Comparison of ENCODE assay signal across 1 cellular context in genomic region chr10:97689637-97690036, GRCh38.
A peak's percentile ranks its signal among the peaks of the same experiment; 100 is the strongest.
TF ChIP-seq lines count a peak whose summit lies in the region.

No MANE protein-coding gene starts in this region.

TF ChIP-seq in K562, 482 proteins besides CTCF, POLR2A, EP300 and RAD21 (continued from another document and continues in another):
- TF ChIP-seq PCBP2 (IDR thresholded peaks at IDR 0.05; ENCODE audit: low read depth, low read length, poor library complexity, severe bottlenecking): no peak
- TF ChIP-seq ZNF589 (CRISPR knock-in tag; IDR thresholded peaks at IDR 0.05; ENCODE audit: low read depth): peak; percentile 89; the same call in 1 of the 2 replicates
- TF ChIP-seq BRD9 (IDR thresholded peaks at IDR 0.05; ENCODE audit: low read depth, partially characterized antibody): no peak
- TF ChIP-seq ZBTB17 (CRISPR knock-in tag; IDR thresholded peaks at IDR 0.05): peak; percentile 71
- TF ChIP-seq, protein P1, sequence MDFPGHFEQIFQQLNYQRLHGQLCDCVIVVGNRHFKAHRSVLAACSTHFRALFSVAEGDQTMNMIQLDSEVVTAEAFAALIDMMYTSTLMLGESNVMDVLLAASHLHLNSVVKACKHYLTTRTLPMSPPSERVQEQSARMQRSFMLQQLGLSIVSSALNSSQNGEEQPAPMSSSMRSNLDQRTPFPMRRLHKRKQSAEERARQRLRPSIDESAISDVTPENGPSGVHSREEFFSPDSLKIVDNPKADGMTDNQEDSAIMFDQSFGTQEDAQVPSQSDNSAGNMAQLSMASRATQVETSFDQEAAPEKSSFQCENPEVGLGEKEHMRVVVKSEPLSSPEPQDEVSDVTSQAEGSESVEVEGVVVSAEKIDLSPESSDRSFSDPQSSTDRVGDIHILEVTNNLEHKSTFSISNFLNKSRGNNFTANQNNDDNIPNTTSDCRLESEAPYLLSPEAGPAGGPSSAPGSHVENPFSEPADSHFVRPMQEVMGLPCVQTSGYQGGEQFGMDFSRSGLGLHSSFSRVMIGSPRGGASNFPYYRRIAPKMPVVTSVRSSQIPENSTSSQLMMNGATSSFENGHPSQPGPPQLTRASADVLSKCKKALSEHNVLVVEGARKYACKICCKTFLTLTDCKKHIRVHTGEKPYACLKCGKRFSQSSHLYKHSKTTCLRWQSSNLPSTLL (IDR thresholded peaks at IDR 0.05): no peak
- TF ChIP-seq ZNF232 (CRISPR knock-in tag; IDR thresholded peaks at IDR 0.05): no peak
- TF ChIP-seq ZNF778 (CRISPR knock-in tag; IDR thresholded peaks at IDR 0.05): no peak
- TF ChIP-seq TAF7 (tag; IDR thresholded peaks at IDR 0.05): no peak
- TF ChIP-seq SPI1 (IDR thresholded peaks at IDR 0.05; ENCODE audit: borderline replicate concordance, low read depth, low read length): no peak
- no peak for TF ChIP-seq NCOA6 (IDR thresholded peaks at IDR 0.05)
- TF ChIP-seq ZC3H4 (CRISPR knock-in tag; IDR thresholded peaks at IDR 0.05; ENCODE audit: borderline replicate concordance): no peak
- no peak for TF ChIP-seq STAG1 (CRISPR knock-in tag; IDR thresholded peaks at IDR 0.05; ENCODE audit: borderline replicate concordance)
- TF ChIP-seq GABPA (tag; conservative IDR thresholded peaks at IDR 0.05; ENCODE audit: low read depth): no peak
- TF ChIP-seq CBX5 (IDR thresholded peaks at IDR 0.05; ENCODE audit: borderline replicate concordance, low read depth): no peak
- TF ChIP-seq HMGN3 (IDR thresholded peaks at IDR 0.05; ENCODE audit: borderline replicate concordance, extremely low read depth, insufficient read length, low read depth, low read length): no peak
- no peak for TF ChIP-seq ATF7 (IDR thresholded peaks at IDR 0.05)
- TF ChIP-seq SMARCC2 (IDR thresholded peaks at IDR 0.05; ENCODE audit: low read depth): no peak
- TF ChIP-seq NR3C1 (CRISPR knock-in tag; IDR thresholded peaks at IDR 0.05): no peak
- TF ChIP-seq HSF4 (CRISPR knock-in tag; IDR thresholded peaks at IDR 0.05; ENCODE audit: borderline replicate concordance): no peak
- no peak for TF ChIP-seq ZC3H8 (IDR thresholded peaks at IDR 0.05)
- TF ChIP-seq GATAD2B (IDR thresholded peaks at IDR 0.05; ENCODE audit: borderline replicate concordance): no peak
- peak; percentile 53; the same call in 1 of the 2 replicates for TF ChIP-seq SMAD4 (CRISPR knock-in tag; conservative IDR thresholded peaks at IDR 0.05)
- TF ChIP-seq WHSC1 (IDR thresholded peaks at IDR 0.05; ENCODE audit: low read length): no peak
- TF ChIP-seq KDM2B (CRISPR knock-in tag; IDR thresholded peaks at IDR 0.05): no peak
- peak; percentile 31 for TF ChIP-seq TBP (optimal IDR thresholded peaks at IDR 0.05; ENCODE audit: low read depth, low read length)
- no peak for TF ChIP-seq SLC30A9 (CRISPR knock-in tag; IDR thresholded peaks at IDR 0.05)
- TF ChIP-seq CCNT2 (IDR thresholded peaks at IDR 0.05; ENCODE audit: borderline replicate concordance, extremely low read depth, insufficient read length, low read depth, low read length): no peak
- TF ChIP-seq TRIM28 (IDR thresholded peaks at IDR 0.05): no peak
- TF ChIP-seq TCFL5 (CRISPR knock-in tag; conservative IDR thresholded peaks at IDR 0.05): no peak
- no peak for TF ChIP-seq POLR3A (IDR thresholded peaks at IDR 0.05; ENCODE audit: borderline replicate concordance, extremely low read depth, insufficient read depth, insufficient read length)
- no peak for TF ChIP-seq KAT8 (IDR thresholded peaks at IDR 0.05; ENCODE audit: low read depth)
- TF ChIP-seq, protein P2, sequence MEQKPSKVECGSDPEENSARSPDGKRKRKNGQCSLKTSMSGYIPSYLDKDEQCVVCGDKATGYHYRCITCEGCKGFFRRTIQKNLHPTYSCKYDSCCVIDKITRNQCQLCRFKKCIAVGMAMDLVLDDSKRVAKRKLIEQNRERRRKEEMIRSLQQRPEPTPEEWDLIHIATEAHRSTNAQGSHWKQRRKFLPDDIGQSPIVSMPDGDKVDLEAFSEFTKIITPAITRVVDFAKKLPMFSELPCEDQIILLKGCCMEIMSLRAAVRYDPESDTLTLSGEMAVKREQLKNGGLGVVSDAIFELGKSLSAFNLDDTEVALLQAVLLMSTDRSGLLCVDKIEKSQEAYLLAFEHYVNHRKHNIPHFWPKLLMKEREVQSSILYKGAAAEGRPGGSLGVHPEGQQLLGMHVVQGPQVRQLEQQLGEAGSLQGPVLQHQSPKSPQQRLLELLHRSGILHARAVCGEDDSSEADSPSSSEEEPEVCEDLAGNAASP (IDR thresholded peaks at IDR 0.05): no peak
- TF ChIP-seq, protein P3, sequence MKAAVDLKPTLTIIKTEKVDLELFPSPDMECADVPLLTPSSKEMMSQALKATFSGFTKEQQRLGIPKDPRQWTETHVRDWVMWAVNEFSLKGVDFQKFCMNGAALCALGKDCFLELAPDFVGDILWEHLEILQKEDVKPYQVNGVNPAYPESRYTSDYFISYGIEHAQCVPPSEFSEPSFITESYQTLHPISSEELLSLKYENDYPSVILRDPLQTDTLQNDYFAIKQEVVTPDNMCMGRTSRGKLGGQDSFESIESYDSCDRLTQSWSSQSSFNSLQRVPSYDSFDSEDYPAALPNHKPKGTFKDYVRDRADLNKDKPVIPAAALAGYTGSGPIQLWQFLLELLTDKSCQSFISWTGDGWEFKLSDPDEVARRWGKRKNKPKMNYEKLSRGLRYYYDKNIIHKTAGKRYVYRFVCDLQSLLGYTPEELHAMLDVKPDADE (conservative IDR thresholded peaks at IDR 0.05; ENCODE audit: control insufficient read depth, low read depth, low read length): no peak
- TF ChIP-seq CC2D1A (IDR thresholded peaks at IDR 0.05): no peak
- TF ChIP-seq E2F5 (CRISPR knock-in tag; IDR thresholded peaks at IDR 0.05): no peak
- no peak for TF ChIP-seq RBM22 (IDR thresholded peaks at IDR 0.05; ENCODE audit: low read depth, low read length, poor library complexity, severe bottlenecking)
- TF ChIP-seq ZNF57 (CRISPR knock-in tag; IDR thresholded peaks at IDR 0.05): no peak
- TF ChIP-seq BRCA1 (IDR thresholded peaks at IDR 0.05): no peak
- no peak for TF ChIP-seq BRCA1 (CRISPR knock-in tag; IDR thresholded peaks at IDR 0.05)
- no peak for TF ChIP-seq ILF3 (IDR thresholded peaks at IDR 0.05; ENCODE audit: borderline replicate concordance)
- TF ChIP-seq ZNF311 (CRISPR knock-in tag; IDR thresholded peaks at IDR 0.05): no peak
- no peak for TF ChIP-seq NFE2L1 (tag; IDR thresholded peaks at IDR 0.05; ENCODE audit: borderline replicate concordance, low read depth)
- no peak for TF ChIP-seq GATAD2A (IDR thresholded peaks at IDR 0.05)
- TF ChIP-seq, protein P4, sequence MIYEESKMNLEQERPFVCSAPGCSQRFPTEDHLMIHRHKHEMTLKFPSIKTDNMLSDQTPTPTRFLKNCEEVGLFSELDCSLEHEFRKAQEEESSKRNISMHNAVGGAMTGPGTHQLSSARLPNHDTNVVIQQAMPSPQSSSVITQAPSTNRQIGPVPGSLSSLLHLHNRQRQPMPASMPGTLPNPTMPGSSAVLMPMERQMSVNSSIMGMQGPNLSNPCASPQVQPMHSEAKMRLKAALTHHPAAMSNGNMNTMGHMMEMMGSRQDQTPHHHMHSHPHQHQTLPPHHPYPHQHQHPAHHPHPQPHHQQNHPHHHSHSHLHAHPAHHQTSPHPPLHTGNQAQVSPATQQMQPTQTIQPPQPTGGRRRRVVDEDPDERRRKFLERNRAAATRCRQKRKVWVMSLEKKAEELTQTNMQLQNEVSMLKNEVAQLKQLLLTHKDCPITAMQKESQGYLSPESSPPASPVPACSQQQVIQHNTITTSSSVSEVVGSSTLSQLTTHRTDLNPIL (CRISPR knock-in tag; IDR thresholded peaks at IDR 0.05): no peak
- no peak for TF ChIP-seq SRF (CRISPR knock-in tag; IDR thresholded peaks at IDR 0.05)
- no peak for TF ChIP-seq SIX5 (IDR thresholded peaks at IDR 0.05; ENCODE audit: borderline replicate concordance in 1 of 2, insufficient read depth in 1 of 2, low read depth in 1 of 2, low read length in 2 of 2)
- TF ChIP-seq, protein P5, sequence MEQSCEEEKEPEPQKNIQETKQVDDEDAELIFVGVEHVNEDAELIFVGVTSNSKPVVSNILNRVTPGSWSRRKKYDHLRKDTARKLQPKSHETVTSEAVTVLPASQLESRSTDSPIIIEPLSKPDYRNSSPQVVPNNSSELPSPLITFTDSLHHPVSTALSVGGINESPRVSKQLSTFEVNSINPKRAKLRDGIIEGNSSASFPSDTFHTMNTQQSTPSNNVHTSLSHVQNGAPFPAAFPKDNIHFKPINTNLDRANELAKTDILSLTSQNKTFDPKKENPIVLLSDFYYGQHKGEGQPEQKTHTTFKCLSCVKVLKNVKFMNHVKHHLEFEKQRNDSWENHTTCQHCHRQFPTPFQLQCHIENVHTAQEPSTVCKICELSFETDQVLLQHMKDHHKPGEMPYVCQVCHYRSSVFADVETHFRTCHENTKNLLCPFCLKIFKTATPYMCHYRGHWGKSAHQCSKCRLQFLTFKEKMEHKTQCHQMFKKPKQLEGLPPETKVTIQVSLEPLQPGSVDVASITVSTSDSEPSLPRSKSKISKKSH (CRISPR knock-in tag; IDR thresholded peaks at IDR 0.05): no peak
- TF ChIP-seq, protein P6, sequence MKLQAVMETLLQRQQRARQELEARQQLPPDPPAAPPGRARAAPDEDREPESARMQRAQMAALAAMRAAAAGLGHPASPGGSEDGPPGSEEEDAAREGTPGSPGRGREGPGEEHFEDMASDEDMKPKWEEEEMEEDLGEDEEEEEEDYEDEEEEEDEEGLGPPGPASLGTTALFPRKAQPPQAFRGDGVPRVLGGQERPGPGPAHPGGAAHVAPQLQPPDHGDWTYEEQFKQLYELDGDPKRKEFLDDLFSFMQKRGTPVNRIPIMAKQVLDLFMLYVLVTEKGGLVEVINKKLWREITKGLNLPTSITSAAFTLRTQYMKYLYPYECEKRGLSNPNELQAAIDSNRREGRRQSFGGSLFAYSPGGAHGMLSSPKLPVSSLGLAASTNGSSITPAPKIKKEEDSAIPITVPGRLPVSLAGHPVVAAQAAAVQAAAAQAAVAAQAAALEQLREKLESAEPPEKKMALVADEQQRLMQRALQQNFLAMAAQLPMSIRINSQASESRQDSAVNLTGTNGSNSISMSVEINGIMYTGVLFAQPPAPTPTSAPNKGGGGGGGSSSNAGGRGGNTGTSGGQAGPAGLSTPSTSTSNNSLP (IDR thresholded peaks at IDR 0.05; ENCODE audit: borderline replicate concordance, low read depth, low read length): no peak
- no peak for TF ChIP-seq DACH1 (IDR thresholded peaks at IDR 0.05; ENCODE audit: partially characterized antibody)
- TF ChIP-seq, protein P7, sequence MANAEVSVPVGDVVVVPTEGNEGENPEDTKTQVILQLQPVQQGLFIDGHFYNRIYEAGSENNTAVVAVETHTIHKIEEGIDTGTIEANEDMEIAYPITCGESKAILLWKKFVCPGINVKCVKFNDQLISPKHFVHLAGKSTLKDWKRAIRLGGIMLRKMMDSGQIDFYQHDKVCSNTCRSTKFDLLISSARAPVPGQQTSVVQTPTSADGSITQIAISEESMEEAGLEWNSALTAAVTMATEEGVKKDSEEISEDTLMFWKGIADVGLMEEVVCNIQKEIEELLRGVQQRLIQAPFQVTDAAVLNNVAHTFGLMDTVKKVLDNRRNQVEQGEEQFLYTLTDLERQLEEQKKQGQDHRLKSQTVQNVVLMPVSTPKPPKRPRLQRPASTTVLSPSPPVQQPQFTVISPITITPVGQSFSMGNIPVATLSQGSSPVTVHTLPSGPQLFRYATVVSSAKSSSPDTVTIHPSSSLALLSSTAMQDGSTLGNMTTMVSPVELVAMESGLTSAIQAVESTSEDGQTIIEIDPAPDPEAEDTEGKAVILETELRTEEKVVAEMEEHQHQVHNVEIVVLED (CRISPR knock-in tag; IDR thresholded peaks at IDR 0.05): no peak
- peak; percentile 46; the same call in 1 of the 2 replicates for TF ChIP-seq MECOM (CRISPR knock-in tag; IDR thresholded peaks at IDR 0.05)
- no peak for TF ChIP-seq RBM15 (IDR thresholded peaks at IDR 0.05; ENCODE audit: insufficient read depth, low read length)
- TF ChIP-seq TAF1 (IDR thresholded peaks at IDR 0.05; ENCODE audit: control insufficient read depth, extremely low read depth, insufficient read depth, low read length, severe bottlenecking): no peak
- TF ChIP-seq, protein P8, sequence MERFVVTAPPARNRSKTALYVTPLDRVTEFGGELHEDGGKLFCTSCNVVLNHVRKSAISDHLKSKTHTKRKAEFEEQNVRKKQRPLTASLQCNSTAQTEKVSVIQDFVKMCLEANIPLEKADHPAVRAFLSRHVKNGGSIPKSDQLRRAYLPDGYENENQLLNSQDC (CRISPR knock-in tag; IDR thresholded peaks at IDR 0.05): no peak
- no peak for TF ChIP-seq THRB (CRISPR knock-in tag; conservative IDR thresholded peaks at IDR 0.05)
- TF ChIP-seq ERF (CRISPR knock-in tag; IDR thresholded peaks at IDR 0.05): no peak
- TF ChIP-seq HNRNPLL (IDR thresholded peaks at IDR 0.05; ENCODE audit: low read depth, low read length, poor library complexity, severe bottlenecking): no peak
- TF ChIP-seq, protein P9, sequence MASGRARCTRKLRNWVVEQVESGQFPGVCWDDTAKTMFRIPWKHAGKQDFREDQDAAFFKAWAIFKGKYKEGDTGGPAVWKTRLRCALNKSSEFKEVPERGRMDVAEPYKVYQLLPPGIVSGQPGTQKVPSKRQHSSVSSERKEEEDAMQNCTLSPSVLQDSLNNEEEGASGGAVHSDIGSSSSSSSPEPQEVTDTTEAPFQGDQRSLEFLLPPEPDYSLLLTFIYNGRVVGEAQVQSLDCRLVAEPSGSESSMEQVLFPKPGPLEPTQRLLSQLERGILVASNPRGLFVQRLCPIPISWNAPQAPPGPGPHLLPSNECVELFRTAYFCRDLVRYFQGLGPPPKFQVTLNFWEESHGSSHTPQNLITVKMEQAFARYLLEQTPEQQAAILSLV (tag; IDR thresholded peaks at IDR 0.05): no peak
- no peak for TF ChIP-seq ZNF79 (CRISPR knock-in tag; IDR thresholded peaks at IDR 0.05; ENCODE audit: low read depth)
- peak; percentile 78 for TF ChIP-seq SOX6 (IDR thresholded peaks at IDR 0.05)
- TF ChIP-seq SIRT6 (IDR thresholded peaks at IDR 0.05; ENCODE audit: low read depth, low read length): no peak
